Comparison of ENCODE assay signal across 1 cellular context in genomic region chr6:43771210-43771857, GRCh38.
TF ChIP-seq lines count a peak whose summit lies in the region.

No MANE protein-coding gene starts in this region.

TF ChIP-seq in K562, 482 proteins besides CTCF, POLR2A, EP300 and RAD21 (continued from another document and continues in another):
- peak; percentile 83; the same call in 1 of the 2 replicates for TF ChIP-seq ARID4B (CRISPR knock-in tag; IDR thresholded peaks at IDR 0.05)
- peak; percentile 31; the same call in 1 of the 2 replicates for TF ChIP-seq ZNF609 (CRISPR knock-in tag; IDR thresholded peaks at IDR 0.05; ENCODE audit: borderline replicate concordance)
- no peak for TF ChIP-seq ZHX1 (conservative IDR thresholded peaks at IDR 0.05; ENCODE audit: low read length)
- TF ChIP-seq NR4A1 (CRISPR knock-in tag; IDR thresholded peaks at IDR 0.05) = no peak
- peak; percentile 38; the same call in 1 of the 2 replicates for TF ChIP-seq NR4A1 (tag; IDR thresholded peaks at IDR 0.05)
- peak; percentile 97 for TF ChIP-seq EGR1 (conservative IDR thresholded peaks at IDR 0.05)
- TF ChIP-seq HNRNPL (IDR thresholded peaks at IDR 0.05; ENCODE audit: low read depth, low read length) = peak; percentile 93
- TF ChIP-seq NFRKB (IDR thresholded peaks at IDR 0.05; ENCODE audit: low read depth) = no peak
- TF ChIP-seq MXI1 (IDR thresholded peaks at IDR 0.05; ENCODE audit: low read depth, low read length) = no peak
- TF ChIP-seq KDM2B (CRISPR knock-in tag; IDR thresholded peaks at IDR 0.05) = peak; percentile 12; the same call in 1 of the 2 replicates
- 0 out of 6 replicates have a peak, but pooled peaks of 1 of the 3 experiments have one; percentile 32 for TF ChIP-seq ZBTB11 (CRISPR knock-in tag; IDR thresholded peaks at IDR 0.05)
- TF ChIP-seq PML (IDR thresholded peaks at IDR 0.05; ENCODE audit: low read length) = no peak; the same call in 1 of the 2 replicates
- TF ChIP-seq RNF219 (CRISPR knock-in tag; IDR thresholded peaks at IDR 0.05) = no peak
- no peak for TF ChIP-seq ZKSCAN8 (CRISPR knock-in tag; IDR thresholded peaks at IDR 0.05)
- TF ChIP-seq NR3C1 (CRISPR knock-in tag; IDR thresholded peaks at IDR 0.05) = peak; percentile 54; the same call in 1 of the 2 replicates
- no peak for TF ChIP-seq CREB5 (CRISPR knock-in tag; IDR thresholded peaks at IDR 0.05)
- TF ChIP-seq ZNF224 (CRISPR knock-in tag; IDR thresholded peaks at IDR 0.05) = no peak
- TF ChIP-seq PYGO2 (tag; IDR thresholded peaks at IDR 0.05) = no peak
- TF ChIP-seq ZNF511 (CRISPR knock-in tag; IDR thresholded peaks at IDR 0.05) = peak; percentile 43; the same call in 1 of the 2 replicates
- TF ChIP-seq CBFB (CRISPR knock-in tag; IDR thresholded peaks at IDR 0.05) = peak; percentile 3; the same call in 1 of the 2 replicates
- no peak for TF ChIP-seq RBM25 (IDR thresholded peaks at IDR 0.05; ENCODE audit: low read depth, low read length, severe bottlenecking)
- TF ChIP-seq TEAD2 (tag; IDR thresholded peaks at IDR 0.05) = no peak
- 0 out of 2 replicates have a peak, but pooled peaks have one; percentile 0 for TF ChIP-seq ZBTB43 (CRISPR knock-in tag; IDR thresholded peaks at IDR 0.05)
- TF ChIP-seq ZNF431 (CRISPR knock-in tag; IDR thresholded peaks at IDR 0.05) = peak; percentile 64
- TF ChIP-seq ZBTB2 (IDR thresholded peaks at IDR 0.05) = peak; percentile 70; the same call in 1 of the 2 replicates
- 0 out of 2 replicates have a peak, but pooled peaks have one; percentile 31 for TF ChIP-seq TOE1 (IDR thresholded peaks at IDR 0.05; ENCODE audit: borderline replicate concordance)
- 0 out of 2 replicates have a peak, but pooled peaks have one; percentile 20 for TF ChIP-seq TOE1 (CRISPR knock-in tag; IDR thresholded peaks at IDR 0.05; ENCODE audit: borderline replicate concordance, low read depth)
- no peak for TF ChIP-seq PKNOX1 (IDR thresholded peaks at IDR 0.05)
- TF ChIP-seq ESRRA (IDR thresholded peaks at IDR 0.05; ENCODE audit: borderline replicate concordance, low read depth) = no peak
